Comparison of ENCODE assay signal across 10 cellular contexts in genomic region chr13:113981201-113981605, GRCh38. TPM values are rescaled to one million over a fixed set of nuclear protein-coding genes. Genes with fewer than 3 reads are reported as not detected.
A peak's percentile ranks its signal among the peaks of the same experiment; 100 is the strongest.
DNase-seq lines count a peak whose midpoint lies in the region; ATAC-seq and TF ChIP-seq lines count a peak whose summit lies in the region.
"Had no signal": no experiment of that assay in that cellular context is flagged by ENCODE, and none has a peak within 500 bp of the region (broad histone marks: within the 10 kb centered on the region; RNA-seq: fewer than 3 reads in every experiment).

No MANE protein-coding gene starts in this region.

- no peak overlapping the region for H3K4me3 Mint-ChIP-seq in stimulated activated naive CD8-positive, alpha-beta T cell treated with anti-CD3 and anti-CD28 coated beads, Interleukin-15, amount 100 ng/mL, for 72 hours
- no peak overlapping the region for H3K4me3 Mint-ChIP-seq in activated T-helper 1 cell treated with anti-CD3 and anti-CD28 coated beads, Interleukin-12 subunit alpha, Interleukin-12 subunit beta, Interleukin-2, Interleukin-4 antibody, amounts not matched to agents 30 ng/mL and 10 ng/mL and 1 ng/mL, durations not matched to agents 14 hours and 24 hours and 36 hours

- H3K4me2 ChIP-seq in trophoblast cell (ENCODE audit: low read length) = no peak overlapping the region

- H3K4me1 Mint-ChIP-seq in stimulated activated naive CD8-positive, alpha-beta T cell treated with anti-CD3 and anti-CD28 coated beads, Interleukin-15, amount 100 ng/mL, for 72 hours = peaks cover 11% of the 10 kb centered on the region
- H3K4me1 Mint-ChIP-seq in activated T-helper 1 cell treated with anti-CD3 and anti-CD28 coated beads, Interleukin-12 subunit alpha, Interleukin-12 subunit beta, Interleukin-2, Interleukin-4 antibody, amounts not matched to agents 30 ng/mL and 10 ng/mL and 1 ng/mL, durations not matched to agents 14 hours and 24 hours and 36 hours (ENCODE audit: low read depth) = no peaks in the 10 kb centered on the region

- peak; percentile 98 for DNase-seq in NCI-H69 (lab: John Stamatoyannopoulos, UW)
- no peak for DNase-seq in heart right ventricle
- no peak for DNase-seq in stimulated activated naive CD8-positive, alpha-beta T cell treated with anti-CD3 and anti-CD28 coated beads, Interleukin-15, amount 100 ng/mL, for 72 hours
- no peak for DNase-seq in trophoblast cell
- DNase-seq in activated T-helper 1 cell treated with anti-CD3 and anti-CD28 coated beads, Interleukin-12 subunit alpha, Interleukin-12 subunit beta, Interleukin-2, Interleukin-4 antibody, amounts not matched to agents 30 ng/mL and 10 ng/mL and 1 ng/mL, durations not matched to agents 14 hours and 24 hours and 36 hours (ENCODE audit: low spot score) = no peak
- no peak for DNase-seq in NCI-H524 treated with DMSO at 0.1 percent for 48 hours (lab: John Stamatoyannopoulos, UW)
- DNase-seq: NCI-H1436 treated with DMSO at 0.1 percent for 48 hours had no signal

- no peak overlapping the region for H3K14ac ChIP-seq in trophoblast cell (ENCODE audit: low read length)

- no peak overlapping the region for H3K23ac ChIP-seq in trophoblast cell (ENCODE audit: low read length)

- H3K36me3 ChIP-seq in heart right ventricle (peaks cover 0 to 64% (median 3%) of the 10 kb centered on the region in 9 donors), trophoblast cell (ENCODE audit: control insufficient read depth in 1 of 2, insufficient read depth in 2 of 2, low read length in 2 of 2) (peaks cover 18 to 36% of the 10 kb centered on the region in 2 experiments)

- H3K27ac ChIP-seq in heart right ventricle = no peak overlapping the region
- no peak overlapping the region for H3K27ac ChIP-seq in trophoblast cell (ENCODE audit: low read depth, low read length)

- peaks cover 3% of the 10 kb centered on the region for H3K79me1 ChIP-seq in trophoblast cell (ENCODE audit: low read length)

- H3K4me3 ChIP-seq in heart right ventricle (no peak overlapping the region), trophoblast cell (ENCODE audit: low read depth, low read length) (no peak overlapping the region)
- H3K4me3 ChIP-seq: dorsolateral prefrontal cortex had no signal

- no peak overlapping the region for H3K9ac ChIP-seq in trophoblast cell (ENCODE audit: low read length)

- no peak overlapping the region for H2BK120ac ChIP-seq in trophoblast cell (ENCODE audit: insufficient read depth, low read length, poor library complexity)

- H3K9me3 ChIP-seq in heart right ventricle (no peaks in the 10 kb centered on the region), trophoblast cell (ENCODE audit: insufficient read depth, low read depth, low read length) (peaks cover 19% of the 10 kb centered on the region)

- peak; percentile 87 for TF ChIP-seq EP300 in Ishikawa (IDR thresholded peaks at IDR 0.05; ENCODE audit: borderline replicate concordance)

- ATAC-seq in heart right ventricle (peak in 7 of 8 donors; percentile 32 to 82 (median 68)), HG02981 (IDR thresholded peaks at IDR 0.05; ENCODE audit: unreplicated experiment) (no peak)
- peak; percentile 21 for ATAC-seq in stimulated activated naive CD8-positive, alpha-beta T cell treated with anti-CD3 and anti-CD28 coated beads, Interleukin-15, amount 100 ng/mL, for 72 hours

- H2AK5ac ChIP-seq in trophoblast cell (ENCODE audit: low read length) = no peak overlapping the region

- H3K4ac ChIP-seq in trophoblast cell (ENCODE audit: low read depth, low read length) = no peak overlapping the region

- peak overlapping the region in 1 of 2 donors; percentile 95 for H3K27ac Mint-ChIP-seq in stimulated activated naive CD8-positive, alpha-beta T cell treated with anti-CD3 and anti-CD28 coated beads, Interleukin-15, amount 100 ng/mL, for 72 hours
- no peak overlapping the region for H3K27ac Mint-ChIP-seq in activated T-helper 1 cell treated with anti-CD3 and anti-CD28 coated beads, Interleukin-12 subunit alpha, Interleukin-12 subunit beta, Interleukin-2, Interleukin-4 antibody, amounts not matched to agents 30 ng/mL and 10 ng/mL and 1 ng/mL, durations not matched to agents 14 hours and 24 hours and 36 hours

- peak; percentile 18 for TF ChIP-seq RAD21 in Ishikawa (IDR thresholded peaks at IDR 0.05; ENCODE audit: low read depth)

- H2AFZ ChIP-seq in trophoblast cell (ENCODE audit: insufficient read depth, low read length, poor library complexity) = no peak overlapping the region

- H4K12ac ChIP-seq in trophoblast cell (ENCODE audit: low read depth, low read length) = no peak overlapping the region

- intact Hi-C loops in heart right ventricle (cut with DNase I) = no loop called here
- intact Hi-C loops in activated T-helper 1 cell treated with anti-CD3 and anti-CD28 coated beads, Interleukin-12 subunit alpha, Interleukin-12 subunit beta, Interleukin-2, Interleukin-4 antibody, amounts not matched to agents 30 ng/mL and 10 ng/mL and 1 ng/mL, durations not matched to agents 14 hours and 24 hours and 36 hours (cut with micrococcal nuclease) = no loop called here

- H2BK12ac ChIP-seq in trophoblast cell (ENCODE audit: low read length) = no peak overlapping the region

- H3K4me1 ChIP-seq in heart right ventricle = peaks cover 0 to 7% (median 0%) of the 10 kb centered on the region in 9 donors
- peaks cover 8 to 10% of the 10 kb centered on the region in 2 experiments for H3K4me1 ChIP-seq in trophoblast cell (ENCODE audit: control insufficient read depth in 1 of 2, insufficient read depth in 2 of 2, low read length in 2 of 2)

- peaks cover 36% of the 10 kb centered on the region for H3K36me3 Mint-ChIP-seq in activated T-helper 1 cell treated with anti-CD3 and anti-CD28 coated beads, Interleukin-12 subunit alpha, Interleukin-12 subunit beta, Interleukin-2, Interleukin-4 antibody, amounts not matched to agents 30 ng/mL and 10 ng/mL and 1 ng/mL, durations not matched to agents 14 hours and 24 hours and 36 hours (ENCODE audit: low read depth)

- no peak for TF ChIP-seq CTCF in heart right ventricle (IDR thresholded peaks at IDR 0.05)

- no peaks in the 10 kb centered on the region for H3K27me3 Mint-ChIP-seq in stimulated activated naive CD8-positive, alpha-beta T cell treated with anti-CD3 and anti-CD28 coated beads, Interleukin-15, amount 100 ng/mL, for 72 hours
- H3K27me3 Mint-ChIP-seq in activated T-helper 1 cell treated with anti-CD3 and anti-CD28 coated beads, Interleukin-12 subunit alpha, Interleukin-12 subunit beta, Interleukin-2, Interleukin-4 antibody, amounts not matched to agents 30 ng/mL and 10 ng/mL and 1 ng/mL, durations not matched to agents 14 hours and 24 hours and 36 hours (ENCODE audit: insufficient read depth) = no peaks in the 10 kb centered on the region

- no peak overlapping the region for H4K91ac ChIP-seq in trophoblast cell (ENCODE audit: low read depth, low read length)

- H3K18ac ChIP-seq in trophoblast cell (ENCODE audit: low read length) = no peak overlapping the region

- 66 to 80% methylated on average over 16 of the region's 16 CpGs for WGBS in heart right ventricle, 2 donors
- WGBS in trophoblast cell (ENCODE audit: extremely low coverage, insufficient coverage, insufficient read length) = no CpG with 5 or more reads among the region's 16 CpGs

- H4K8ac ChIP-seq in trophoblast cell (ENCODE audit: low read depth, low read length) = no peak overlapping the region

- H3K27me3 ChIP-seq in heart right ventricle = no peaks in the 10 kb centered on the region
- no peaks in the 10 kb centered on the region for H3K27me3 ChIP-seq in trophoblast cell (ENCODE audit: insufficient read depth, low read length)
- H3K27me3 ChIP-seq: dorsolateral prefrontal cortex had no signal

- H3K9me3 Mint-ChIP-seq in stimulated activated naive CD8-positive, alpha-beta T cell treated with anti-CD3 and anti-CD28 coated beads, Interleukin-15, amount 100 ng/mL, for 72 hours = no peaks in the 10 kb centered on the region
- no peaks in the 10 kb centered on the region for H3K9me3 Mint-ChIP-seq in activated T-helper 1 cell treated with anti-CD3 and anti-CD28 coated beads, Interleukin-12 subunit alpha, Interleukin-12 subunit beta, Interleukin-2, Interleukin-4 antibody, amounts not matched to agents 30 ng/mL and 10 ng/mL and 1 ng/mL, durations not matched to agents 14 hours and 24 hours and 36 hours

- H3K79me2 ChIP-seq in trophoblast cell (ENCODE audit: control insufficient read depth, insufficient read depth, low read length, poor library complexity) = no peaks in the 10 kb centered on the region

- H2BK5ac ChIP-seq in trophoblast cell (ENCODE audit: low read depth, low read length, poor library complexity) = no peak overlapping the region

TF ChIP-seq in Ishikawa, 13 proteins besides CTCF, POLR2A, EP300 and RAD21 (continues in another document):
- TF ChIP-seq ZBTB7A (IDR thresholded peaks at IDR 0.05; ENCODE audit: low read depth) (no peak), TCF12 (IDR thresholded peaks at IDR 0.05; ENCODE audit: low read depth) (peak; percentile 96), TEAD4 (IDR thresholded peaks at IDR 0.05) (peak; percentile 37; the same call in 1 of the 2 replicates), YY1 (IDR thresholded peaks at IDR 0.05; ENCODE audit: low read depth) (0 out of 2 replicates have a peak, but pooled peaks have one; percentile 34), TAF1 (IDR thresholded peaks at IDR 0.05; ENCODE audit: low read depth) (no peak), EGR1 (IDR thresholded peaks at IDR 0.05) (no peak), FOXM1 (IDR thresholded peaks at IDR 0.05; ENCODE audit: borderline replicate concordance, low read depth) (peak; percentile 49; the same call in 1 of the 2 replicates)

RNA-seq across cellular contexts. Expression of gene C13orf46, which starts 7.3 kb away (rescaled TPM):
- under 1 TPM; 0.15 to 0.80 (median 0.23) TPM for total RNA-seq in heart right ventricle
- under 1 TPM; 0.09 to 0.37 TPM for polyA plus RNA-seq in heart right ventricle
- polyA plus RNA-seq in trophoblast cell (2013) = 0.12 and 0.15 TPM in 2 replicates
- 0.83 and 0.91 TPM in 2 replicates for total RNA-seq in activated T-helper 1 cell treated with anti-CD3 and anti-CD28 coated beads, Interleukin-12 subunit alpha, Interleukin-12 subunit beta, Interleukin-2, Interleukin-4 antibody, amounts not matched to agents 30 ng/mL and 10 ng/mL and 1 ng/mL, durations not matched to agents 14 hours and 24 hours and 36 hours
